Comparison of ENCODE assay signal across 3 cellular contexts in the genomic region with DNA sequence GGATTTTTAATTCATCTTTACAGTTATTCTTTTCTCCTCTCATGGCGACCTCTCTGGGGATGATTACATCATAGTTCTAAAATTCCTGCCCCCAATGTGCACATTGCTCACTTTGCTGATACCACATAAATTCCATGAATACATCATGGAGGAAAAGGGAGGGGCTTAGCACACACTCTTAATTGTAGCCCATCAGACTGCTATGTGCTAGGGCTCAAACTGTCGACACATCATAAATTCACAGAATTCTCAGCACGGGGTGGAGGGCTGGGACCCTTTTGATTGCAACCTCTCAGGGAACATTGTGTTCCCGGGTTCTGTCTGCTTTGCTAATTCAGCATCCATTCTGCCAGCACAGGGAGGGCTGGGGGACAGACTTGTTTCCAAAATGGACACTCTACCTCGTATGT.
TF ChIP-seq lines count a peak whose summit lies in the region.

No MANE protein-coding gene starts in this region.

TF ChIP-seq in HEK293, 187 proteins besides CTCF, POLR2A, EP300 and RAD21 (continued from another document):
- TF ChIP-seq ZNF549 (tag by site-specific recombination; IDR thresholded peaks at IDR 0.05) = no peak
TF ChIP-seq in HEK293: peak in this region for 2.

TF ChIP-seq in SK-N-SH treated with all-trans-retinoic acid at 6 μM for 48 hours, 23 proteins besides CTCF, POLR2A, EP300 and RAD21 (continued from another document):
- TF ChIP-seq TSHZ2 (CRISPR knock-in tag; IDR thresholded peaks at IDR 0.05) = no peak
- no peak for TF ChIP-seq SNAI2 (CRISPR knock-in tag; IDR thresholded peaks at IDR 0.05)
- TF ChIP-seq ISL1 (CRISPR knock-in tag; IDR thresholded peaks at IDR 0.05) = no peak

TF ChIP-seq in WTC11, 78 proteins besides CTCF, POLR2A, EP300 and RAD21 (continued from another document):
- TF ChIP-seq, protein P1, sequence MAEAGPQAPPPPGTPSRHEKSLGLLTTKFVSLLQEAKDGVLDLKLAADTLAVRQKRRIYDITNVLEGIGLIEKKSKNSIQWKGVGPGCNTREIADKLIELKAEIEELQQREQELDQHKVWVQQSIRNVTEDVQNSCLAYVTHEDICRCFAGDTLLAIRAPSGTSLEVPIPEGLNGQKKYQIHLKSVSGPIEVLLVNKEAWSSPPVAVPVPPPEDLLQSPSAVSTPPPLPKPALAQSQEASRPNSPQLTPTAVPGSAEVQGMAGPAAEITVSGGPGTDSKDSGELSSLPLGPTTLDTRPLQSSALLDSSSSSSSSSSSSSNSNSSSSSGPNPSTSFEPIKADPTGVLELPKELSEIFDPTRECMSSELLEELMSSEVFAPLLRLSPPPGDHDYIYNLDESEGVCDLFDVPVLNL (CRISPR knock-in tag; IDR thresholded peaks at IDR 0.05; ENCODE audit: borderline replicate concordance, low read depth) = no peak
- TF ChIP-seq FOXP4 (CRISPR knock-in tag; IDR thresholded peaks at IDR 0.05) (no peak), ETV6 (CRISPR knock-in tag; IDR thresholded peaks at IDR 0.05) (no peak), MXD4 (CRISPR knock-in tag; IDR thresholded peaks at IDR 0.05; ENCODE audit: borderline replicate concordance) (no peak), FOXP1 (CRISPR knock-in tag; IDR thresholded peaks at IDR 0.05; ENCODE audit: borderline replicate concordance) (no peak), PRRX2 (CRISPR knock-in tag; IDR thresholded peaks at IDR 0.05) (no peak)
- TF ChIP-seq, protein P2, sequence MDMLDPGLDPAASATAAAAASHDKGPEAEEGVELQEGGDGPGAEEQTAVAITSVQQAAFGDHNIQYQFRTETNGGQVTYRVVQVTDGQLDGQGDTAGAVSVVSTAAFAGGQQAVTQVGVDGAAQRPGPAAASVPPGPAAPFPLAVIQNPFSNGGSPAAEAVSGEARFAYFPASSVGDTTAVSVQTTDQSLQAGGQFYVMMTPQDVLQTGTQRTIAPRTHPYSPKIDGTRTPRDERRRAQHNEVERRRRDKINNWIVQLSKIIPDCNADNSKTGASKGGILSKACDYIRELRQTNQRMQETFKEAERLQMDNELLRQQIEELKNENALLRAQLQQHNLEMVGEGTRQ (CRISPR knock-in tag; IDR thresholded peaks at IDR 0.05) = no peak
- TF ChIP-seq, protein P3, sequence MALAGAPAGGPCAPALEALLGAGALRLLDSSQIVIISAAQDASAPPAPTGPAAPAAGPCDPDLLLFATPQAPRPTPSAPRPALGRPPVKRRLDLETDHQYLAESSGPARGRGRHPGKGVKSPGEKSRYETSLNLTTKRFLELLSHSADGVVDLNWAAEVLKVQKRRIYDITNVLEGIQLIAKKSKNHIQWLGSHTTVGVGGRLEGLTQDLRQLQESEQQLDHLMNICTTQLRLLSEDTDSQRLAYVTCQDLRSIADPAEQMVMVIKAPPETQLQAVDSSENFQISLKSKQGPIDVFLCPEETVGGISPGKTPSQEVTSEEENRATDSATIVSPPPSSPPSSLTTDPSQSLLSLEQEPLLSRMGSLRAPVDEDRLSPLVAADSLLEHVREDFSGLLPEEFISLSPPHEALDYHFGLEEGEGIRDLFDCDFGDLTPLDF (CRISPR knock-in tag; IDR thresholded peaks at IDR 0.05) = no peak
- TF ChIP-seq, protein P4, sequence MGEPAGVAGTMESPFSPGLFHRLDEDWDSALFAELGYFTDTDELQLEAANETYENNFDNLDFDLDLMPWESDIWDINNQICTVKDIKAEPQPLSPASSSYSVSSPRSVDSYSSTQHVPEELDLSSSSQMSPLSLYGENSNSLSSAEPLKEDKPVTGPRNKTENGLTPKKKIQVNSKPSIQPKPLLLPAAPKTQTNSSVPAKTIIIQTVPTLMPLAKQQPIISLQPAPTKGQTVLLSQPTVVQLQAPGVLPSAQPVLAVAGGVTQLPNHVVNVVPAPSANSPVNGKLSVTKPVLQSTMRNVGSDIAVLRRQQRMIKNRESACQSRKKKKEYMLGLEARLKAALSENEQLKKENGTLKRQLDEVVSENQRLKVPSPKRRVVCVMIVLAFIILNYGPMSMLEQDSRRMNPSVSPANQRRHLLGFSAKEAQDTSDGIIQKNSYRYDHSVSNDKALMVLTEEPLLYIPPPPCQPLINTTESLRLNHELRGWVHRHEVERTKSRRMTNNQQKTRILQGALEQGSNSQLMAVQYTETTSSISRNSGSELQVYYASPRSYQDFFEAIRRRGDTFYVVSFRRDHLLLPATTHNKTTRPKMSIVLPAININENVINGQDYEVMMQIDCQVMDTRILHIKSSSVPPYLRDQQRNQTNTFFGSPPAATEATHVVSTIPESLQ (CRISPR knock-in tag; IDR thresholded peaks at IDR 0.05) = no peak
